ENCODE assay signal across 10 cellular contexts in the genomic region with DNA sequence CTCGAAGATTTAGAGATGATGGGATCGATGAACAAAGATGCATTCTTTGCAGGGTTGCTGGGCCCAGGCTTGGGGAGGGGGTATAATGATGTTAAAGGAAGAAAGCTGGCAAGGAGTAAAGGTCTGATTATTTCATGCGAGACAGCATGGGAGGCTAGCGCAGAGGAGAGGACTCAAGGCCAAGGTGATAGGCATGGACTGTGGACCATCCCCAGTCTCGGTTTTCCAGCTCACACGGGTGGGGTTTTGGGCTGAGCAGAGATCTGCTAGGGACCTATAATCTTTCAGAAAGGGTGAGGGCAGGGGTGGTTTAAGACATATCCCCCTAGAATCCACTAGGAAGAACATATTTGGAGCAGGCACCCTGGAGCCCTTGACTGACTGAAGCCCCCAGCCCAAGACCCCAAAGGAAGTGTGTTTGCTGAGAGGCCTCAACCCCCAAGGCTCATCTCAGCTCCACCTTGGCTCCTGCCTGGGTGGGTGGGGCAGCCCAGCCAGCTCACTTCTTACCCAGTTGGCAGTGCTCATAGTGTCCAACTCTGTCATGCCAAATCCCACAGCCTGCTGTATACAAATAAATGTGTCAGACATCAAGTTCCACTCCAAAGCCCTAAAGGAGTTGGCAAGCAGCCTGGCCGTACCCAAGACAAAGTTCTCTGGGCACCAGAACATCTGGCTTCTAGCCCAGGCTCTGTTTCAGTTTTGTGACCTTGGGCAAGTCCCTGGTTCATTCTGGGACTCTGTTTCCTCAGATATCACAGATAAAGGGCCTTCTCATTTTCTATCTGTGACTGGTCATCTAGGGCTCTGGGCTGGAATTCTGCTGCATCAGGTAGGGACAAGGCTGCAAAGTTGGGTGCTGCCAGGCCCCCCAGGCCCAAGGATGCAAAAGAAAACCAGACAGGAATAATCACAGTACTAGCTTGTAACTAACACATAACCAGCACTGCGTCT. TPM values are rescaled to one million over a fixed set of nuclear protein-coding genes. Genes with fewer than 3 reads are reported as not detected.
DNase-seq lines count a peak whose midpoint lies in the region; ATAC-seq and TF ChIP-seq lines count a peak whose summit lies in the region.
"Had no signal": no experiment of that assay in that cellular context is flagged by ENCODE, and none has a peak within 500 bp of the region (broad histone marks: within the 10 kb centered on the region; RNA-seq: fewer than 3 reads in every experiment).

No MANE protein-coding gene starts in this region.

- peak overlapping the region; percentile 52 for H3K4me2 ChIP-seq in PC-3 (ENCODE audit: low read length)

- H3K36me3 ChIP-seq in BE2C, result no peaks in the 10 kb centered on the region
- H3K36me3 ChIP-seq in PC-3 (ENCODE audit: low read depth, low read length), result no peaks in the 10 kb centered on the region
- no peaks in the 10 kb centered on the region for H3K36me3 ChIP-seq in WERI-Rb-1
- H3K36me3 ChIP-seq: SJSA1 had no signal

- no TSS peak for BruUV-seq in PC-3 (replicated peaks; lab: Mats Ljungman, UMichigan)

- POLR2A ChIA-PET in PC-3 (lab: Charles Lee; ENCODE audit: unreplicated experiment), result interaction anchor here (0.7 kb wide), 1 partner anchor 99 kb away, joined by 6 read pairs; no protein-coding TSS in a partner anchor

- DNase-seq in BE2C, result peak; percentile 46
- peak; percentile 98 for DNase-seq in PC-3
- DNase-seq in fibroblast of peridontal ligament (ENCODE audit: extremely low read depth), result peak; percentile 17
- DNase-seq in nephron progenitor cell, result no peak
- no peak for DNase-seq in NOMO-1 treated with DMSO at 0.1 percent for 48 hours (lab: John Stamatoyannopoulos, UW; ENCODE audit: unreplicated experiment)
- no peak for DNase-seq in germinal center (ENCODE audit: low spot score)
- DNase-seq in WERI-Rb-1, result no peak

- H3K4me1 Mint-ChIP-seq in nephron progenitor cell, result peaks cover 46% of the 10 kb centered on the region

- peaks cover 6% of the 10 kb centered on the region for H3K27me3 Mint-ChIP-seq in nephron progenitor cell (ENCODE audit: low read depth, poor library complexity)

- ATAC-seq in PC-3, result peak; percentile 67
- no peak for ATAC-seq in activated CD4-positive, CD25-positive, alpha-beta regulatory T cell treated with anti-CD3 and anti-CD28 coated beads, Interleukin-2, amount 50 U/mL, for 24 hours

- H3K4me3 ChIP-seq in BE2C (ENCODE audit: low read depth, low read length), result no peak overlapping the region
- H3K4me3 ChIP-seq in PC-3 (ENCODE audit: low read length), result no peak overlapping the region
- H3K4me3 ChIP-seq in WERI-Rb-1 (ENCODE audit: low read depth, low read length), result no peak overlapping the region
- H3K4me3 ChIP-seq: SJSA1 had no signal

- H3K9me3 Mint-ChIP-seq in nephron progenitor cell, result no peaks in the 10 kb centered on the region

- intact Hi-C loops in PC-3 (cut with micrococcal nuclease), result no loop called here

- peak overlapping the region; percentile 40 for H3K27ac Mint-ChIP-seq in nephron progenitor cell

- no peaks in the 10 kb centered on the region for H3K27me3 ChIP-seq in BE2C
- no peaks in the 10 kb centered on the region for H3K27me3 ChIP-seq in PC-3 (ENCODE audit: low read length)
- H3K27me3 ChIP-seq in WERI-Rb-1 (ENCODE audit: insufficient read depth, low read depth, severe bottlenecking), result no peaks in the 10 kb centered on the region
- H3K27me3 ChIP-seq: SJSA1 had no signal

- H3K9me3 ChIP-seq in BE2C (no peaks in the 10 kb centered on the region), PC-3 (ENCODE audit: low read length) (no peaks in the 10 kb centered on the region), WERI-Rb-1 (ENCODE audit: severe bottlenecking) (no peaks in the 10 kb centered on the region)
- H3K9me3 ChIP-seq: SJSA1 had no signal

- H3F3A ChIP-seq in PC-3 (ENCODE audit: low read length, unreplicated experiment), result no peaks in the 10 kb centered on the region

- CTCF ChIA-PET in PC-3 (lab: Charles Lee), result interaction anchor here (0.5 kb wide), 1 partner anchor 67 kb away, joined by 3 read pairs; no protein-coding TSS in a partner anchor

- H3K4me1 ChIP-seq in BE2C (peaks cover 16% of the 10 kb centered on the region), PC-3 (ENCODE audit: insufficient read depth, low read length) (peaks cover 48% of the 10 kb centered on the region)
- H3K4me1 ChIP-seq: parathyroid adenoma had no signal

- no peaks in the 10 kb centered on the region for H3K36me3 Mint-ChIP-seq in nephron progenitor cell (ENCODE audit: low read depth)

- H3K9me2 ChIP-seq in PC-3 (replicated peaks; ENCODE audit: low read length), result no peaks in the 10 kb centered on the region

- H3K9ac ChIP-seq in PC-3 (ENCODE audit: low read length), result no peak overlapping the region
- H3K9ac ChIP-seq: parathyroid adenoma had no signal

- no peak overlapping the region for H3K4me3 Mint-ChIP-seq in nephron progenitor cell

- H3K79me2 ChIP-seq in PC-3 (ENCODE audit: low read length), result no peaks in the 10 kb centered on the region
- H3K79me2 ChIP-seq: parathyroid adenoma had no signal

- H3K27ac ChIP-seq in PC-3 (ENCODE audit: low read length) (no peak overlapping the region), WERI-Rb-1 (no peak overlapping the region)
- H3K27ac ChIP-seq: parathyroid adenoma, SJSA1 had no signal

- H4K20me1 ChIP-seq in PC-3 (ENCODE audit: low read length), result no peaks in the 10 kb centered on the region

- H2AFZ ChIP-seq in PC-3 (ENCODE audit: low read length), result no peak overlapping the region
- H2AFZ ChIP-seq: parathyroid adenoma had no signal

- TF ChIP-seq CTCF in BE2C (IDR thresholded peaks at IDR 0.05; ENCODE audit: low read depth, low read length) (no peak), PC-3 (conservative IDR thresholded peaks at IDR 0.05; ENCODE audit: low read depth, low read length) (no peak), nephron progenitor cell (IDR thresholded peaks at IDR 0.05) (no peak), WERI-Rb-1 (IDR thresholded peaks at IDR 0.05; ENCODE audit: low read depth, low read length) (no peak)

RNA-seq across cellular contexts. Expression of a gene that starts 17.8 kb away (rescaled TPM):
- polyA plus RNA-seq in BE2C (2012; ENCODE audit: insufficient read depth, insufficient read length, low read depth), result 0.45 TPM
- 0.36 and 0.40 TPM in 2 replicates for total RNA-seq in PC-3 (2014; rRNA removed)
- total RNA-seq: SJSA1 had no signal

RNA-seq across cellular contexts. Expression of a gene that starts 47.8 kb away (rescaled TPM):
- 5.6 TPM for polyA plus RNA-seq in BE2C (2012; ENCODE audit: insufficient read depth, insufficient read length, low read depth)
- 1.3 and 5.4 TPM in 2 replicates for total RNA-seq in PC-3 (2014; rRNA removed)

Comparison
In these comparisons a context has a peak if more than half of its experiments do, and no peak if none do; other contexts are left out.
1. DNase-seq: peak in BE2C (single experiment), PC-3 (single experiment) and fibroblast of peridontal ligament (single experiment); none in nephron progenitor cell (single experiment), NOMO-1 treated with DMSO at 0.1 percent for 48 hours (single experiment), germinal center (single experiment) and WERI-Rb-1 (single experiment).